ENCODE assay signal across 22 cellular contexts in the genomic region with DNA sequence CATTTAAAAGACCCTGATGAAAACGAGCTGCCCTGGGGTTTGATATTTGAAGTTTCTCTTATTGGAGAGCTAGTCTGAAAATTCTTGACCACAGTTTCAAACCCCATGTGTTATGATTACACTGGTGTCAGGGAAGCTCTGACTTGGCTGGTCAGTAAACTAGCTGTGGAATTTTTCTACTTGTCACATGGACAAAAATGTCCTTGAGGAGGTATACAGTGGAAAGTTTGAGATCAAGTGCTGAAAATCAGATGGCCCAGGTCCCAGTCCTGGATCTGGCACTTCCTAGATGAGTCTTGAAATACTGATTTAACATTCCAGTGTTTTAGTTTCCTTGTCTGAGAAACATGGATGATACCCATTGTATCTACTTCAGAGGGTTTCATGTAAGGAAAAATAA. TPM values are rescaled to one million over a fixed set of nuclear protein-coding genes. Genes with fewer than 3 reads are reported as not detected.
"Had no signal": no experiment of that assay in that cellular context is flagged by ENCODE, and none has a peak within 500 bp of the region (broad histone marks: within the 10 kb centered on the region; RNA-seq: fewer than 3 reads in every experiment).

No MANE protein-coding gene starts in this region.

- H3K4me2 ChIP-seq: hepatocyte had no signal

- H3K9ac ChIP-seq: parathyroid adenoma had no signal

- ATAC-seq: effector memory CD8-positive, alpha-beta T cell; left colon; natural killer cell treated with Interleukin-12 subunit alpha and Interleukin-12 subunit beta and Interleukin-15 and Interleukin-18, amount 100 ng/mL, for 72 hours; stimulated activated naive CD8-positive, alpha-beta T cell treated with anti-CD3 and anti-CD28 coated beads, Interleukin-15, Interleukin-2, amounts not matched to agents 100 U/mL and 50 U/mL, for 24 hours had no signal

- H2AFZ ChIP-seq: hepatocyte, parathyroid adenoma had no signal

- H3K27ac Mint-ChIP-seq: activated naive CD8-positive, alpha-beta T cell; activated T-helper 1 cell treated with anti-CD3 and anti-CD28 coated beads, Interleukin-12 subunit alpha, Interleukin-12 subunit beta, Interleukin-2, Interleukin-4 antibody, amounts not matched to agents 30 ng/mL and 10 ng/mL and 1 ng/mL, durations not matched to agents 14 hours and 24 hours and 36 hours; brain; effector memory CD8-positive, alpha-beta T cell; mesothelial cell of epicardium; natural killer cell treated with Interleukin-12 subunit alpha and Interleukin-12 subunit beta and Interleukin-15 and Interleukin-18, amount 100 ng/mL, for 72 hours had no signal

- H3K4me1 Mint-ChIP-seq: brain, mesothelial cell of epicardium had no signal

- H3K4me1 ChIP-seq: parathyroid adenoma, transverse colon, uterus had no signal

- H3K36me3 Mint-ChIP-seq: activated naive CD8-positive, alpha-beta T cell; mesothelial cell of epicardium; natural killer cell treated with Interleukin-12 subunit alpha and Interleukin-12 subunit beta and Interleukin-15 and Interleukin-18, amount 100 ng/mL, for 72 hours had no signal

- H3K27me3 Mint-ChIP-seq: activated naive CD8-positive, alpha-beta T cell; effector memory CD8-positive, alpha-beta T cell; natural killer cell treated with Interleukin-12 subunit alpha and Interleukin-12 subunit beta and Interleukin-15 and Interleukin-18, amount 100 ng/mL, for 72 hours had no signal

- H3K79me2 ChIP-seq: hepatocyte, parathyroid adenoma had no signal

- H3K27ac ChIP-seq: hepatocyte, neutrophil, parathyroid adenoma, transverse colon, uterus had no signal

- H3K27me3 ChIP-seq: hepatocyte, neutrophil, transverse colon, uterus had no signal

- H3K4me3 ChIP-seq: hepatocyte, lung, transverse colon, uterus had no signal

- H3K4me3 Mint-ChIP-seq: activated naive CD8-positive, alpha-beta T cell; activated T-helper 1 cell treated with anti-CD3 and anti-CD28 coated beads, Interleukin-12 subunit alpha, Interleukin-12 subunit beta, Interleukin-2, Interleukin-4 antibody, amounts not matched to agents 30 ng/mL and 10 ng/mL and 1 ng/mL, durations not matched to agents 14 hours and 24 hours and 36 hours; brain; effector memory CD8-positive, alpha-beta T cell; mesothelial cell of epicardium; natural killer cell treated with Interleukin-12 subunit alpha and Interleukin-12 subunit beta and Interleukin-15 and Interleukin-18, amount 100 ng/mL, for 72 hours had no signal

- DNase-seq: activated CD4-positive, alpha-beta T cell treated with anti-CD3 and anti-CD28 coated beads, Interleukin-2, amount 50 U/mL, for 4 hours; activated gamma-delta T cell treated with Interleukin-2 at 50 U/mL for 16 hours; activated T-cell treated with anti-CD3 and anti-CD28 coated beads for 4 hours; amniotic stem cell; cerebellar nuclear complex; effector memory CD8-positive, alpha-beta T cell; left colon; stimulated activated naive CD8-positive, alpha-beta T cell treated with anti-CD3 and anti-CD28 coated beads, Interleukin-15, Interleukin-2, amounts not matched to agents 100 U/mL and 50 U/mL, for 24 hours; SW 1271; T-helper 2 cell; transverse colon; uterus had no signal

- H3K9me3 ChIP-seq: neutrophil, transverse colon, uterus had no signal

- H3K36me3 ChIP-seq: neutrophil, transverse colon, uterus had no signal

- H3K9me3 Mint-ChIP-seq: natural killer cell treated with Interleukin-12 subunit alpha and Interleukin-12 subunit beta and Interleukin-15 and Interleukin-18, amount 100 ng/mL, for 72 hours had no signal

RNA-seq across cellular contexts. Expression of a gene that starts 30.7 kb away (rescaled TPM):
- total RNA-seq: activated T-helper 1 cell treated with anti-CD3 and anti-CD28 coated beads, Interleukin-12 subunit alpha, Interleukin-12 subunit beta, Interleukin-2, Interleukin-4 antibody, amounts not matched to agents 30 ng/mL and 10 ng/mL and 1 ng/mL, durations not matched to agents 14 hours and 24 hours and 36 hours; dermis microvascular lymphatic vessel endothelial cell; natural killer cell treated with Interleukin-12 subunit alpha and Interleukin-12 subunit beta and Interleukin-15 and Interleukin-18, amount 100 ng/mL, for 72 hours had no signal
